In the genomic region with DNA sequence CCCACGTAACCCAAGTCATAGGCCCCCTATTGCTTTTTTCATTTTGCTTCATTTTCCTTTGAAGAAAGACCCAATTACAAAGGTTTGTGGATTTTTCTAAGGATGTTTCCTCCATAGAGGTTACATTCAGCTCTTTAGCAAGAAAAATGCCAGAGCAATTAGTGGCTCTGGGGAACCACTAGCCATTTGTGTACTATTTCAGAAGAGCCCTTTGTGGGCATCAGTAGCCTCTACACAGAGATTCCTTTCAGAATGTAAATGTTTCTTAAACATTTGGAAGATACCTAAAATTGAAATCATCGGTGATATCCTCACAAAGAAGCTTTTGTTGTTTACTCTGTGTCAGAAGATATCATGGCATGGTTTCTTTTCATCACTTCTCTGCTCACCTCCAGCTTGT, we compare ENCODE assay signal across 24 cellular contexts.
DNase-seq lines count a peak whose midpoint lies in the region; TF ChIP-seq lines count a peak whose summit lies in the region.
"Had no signal": no experiment of that assay in that cellular context is flagged by ENCODE, and none has a peak within 500 bp of the region (broad histone marks: within the 10 kb centered on the region; RNA-seq: fewer than 3 reads in every experiment).

No MANE protein-coding gene starts in this region.

- no peak overlapping the region for H3K27ac ChIP-seq in ascending aorta
- H3K27ac ChIP-seq: 22Rv1; A549; BLaER1 treated with 17β-estradiol and CSF1 and Interleukin-3, amounts not matched to agents 10 nM and 100 nM; C4-2B had no signal

- no peaks in the 10 kb centered on the region for H3K4me1 ChIP-seq in ascending aorta
- H3K4me1 ChIP-seq: A549 had no signal

- H3K9me3 Mint-ChIP-seq in activated naive CD4-positive, alpha-beta T cell treated with anti-CD3 and anti-CD28 coated beads for 36 hours, result no peaks in the 10 kb centered on the region
- H3K9me3 Mint-ChIP-seq: CD4-positive, alpha-beta T cell had no signal

- H3K4me3 Mint-ChIP-seq in activated naive CD4-positive, alpha-beta T cell treated with anti-CD3 and anti-CD28 coated beads for 36 hours, result no peak overlapping the region
- H3K4me3 Mint-ChIP-seq: B cell; CD4-positive, alpha-beta T cell; CD8-positive, alpha-beta T cell had no signal

- no peaks in the 10 kb centered on the region for H3K36me3 Mint-ChIP-seq in activated naive CD4-positive, alpha-beta T cell treated with anti-CD3 and anti-CD28 coated beads for 36 hours (ENCODE audit: low read depth)
- H3K36me3 Mint-ChIP-seq: CD8-positive, alpha-beta T cell had no signal

- H3K9me3 ChIP-seq in ascending aorta, result no peaks in the 10 kb centered on the region
- H3K9me3 ChIP-seq: A549; BLaER1 treated with 17β-estradiol and CSF1 and Interleukin-3, amounts not matched to agents 10 nM and 100 nM had no signal

- H3K36me3 ChIP-seq in ascending aorta, result no peaks in the 10 kb centered on the region
- H3K36me3 ChIP-seq: BLaER1 treated with 17β-estradiol and CSF1 and Interleukin-3, amounts not matched to agents 10 nM and 100 nM had no signal

- H3K4me1 Mint-ChIP-seq in activated naive CD4-positive, alpha-beta T cell treated with anti-CD3 and anti-CD28 coated beads for 36 hours (ENCODE audit: low read depth), result no peaks in the 10 kb centered on the region
- H3K4me1 Mint-ChIP-seq: B cell had no signal

- in situ Hi-C loops in SK-MEL-5 (cut with HindIII; ENCODE audit: low pct_unique_long_range_greater_than_20kb, low sequenced_read_pairs), result no loop called here

- H3K27me3 ChIP-seq in ascending aorta, result no peaks in the 10 kb centered on the region
- H3K27me3 ChIP-seq: BLaER1 treated with 17β-estradiol and CSF1 and Interleukin-3, amounts not matched to agents 10 nM and 100 nM had no signal

- TF ChIP-seq CTCF in ascending aorta (IDR thresholded peaks at IDR 0.05), result no peak

- no peaks in the 10 kb centered on the region for H3K27me3 Mint-ChIP-seq in activated naive CD4-positive, alpha-beta T cell treated with anti-CD3 and anti-CD28 coated beads for 36 hours (ENCODE audit: low read depth)
- H3K27me3 Mint-ChIP-seq: B cell had no signal

- intact Hi-C loops in ascending aorta (cut with DNase I), result no loop called here
- intact Hi-C loops in activated naive CD4-positive, alpha-beta T cell treated with anti-CD3 and anti-CD28 coated beads for 36 hours (cut with micrococcal nuclease), result loop anchor here (10.0 kb wide), 1 partner anchor 122 kb away; no protein-coding TSS in a partner anchor

- H3K27ac Mint-ChIP-seq in activated naive CD4-positive, alpha-beta T cell treated with anti-CD3 and anti-CD28 coated beads for 36 hours, result no peak overlapping the region
- H3K27ac Mint-ChIP-seq: B cell; CD4-positive, alpha-beta T cell; CD8-positive, alpha-beta T cell had no signal

- H3K4me3 ChIP-seq in ascending aorta, result no peak overlapping the region
- H3K4me3 ChIP-seq: A549; BLaER1 treated with 17β-estradiol and CSF1 and Interleukin-3, amounts not matched to agents 10 nM and 100 nM; GM12878 had no signal

- CTCF ChIA-PET in activated naive CD4-positive, alpha-beta T cell treated with anti-CD3 and anti-CD28 coated beads for 36 hours (lab: Charles Lee), result no interaction called here

- DNase-seq in COLO829 (ENCODE audit: low spot score), result peak; percentile 91
- DNase-seq in SK-MEL-5 (ENCODE audit: low read depth, low spot score), result peak; percentile 91
- peak; percentile 46 for DNase-seq in SKM-1 treated with dmso at 0.1 percent for 144 hours (lab: John Stamatoyannopoulos, UW; ENCODE audit: unreplicated experiment)
- peak; percentile 73 for DNase-seq in foreskin melanocyte
- no peak for DNase-seq in ascending aorta (ENCODE audit: low spot score in 2 of 2)
- no peak for DNase-seq in RPMI8226
- DNase-seq in activated naive CD4-positive, alpha-beta T cell treated with anti-CD3 and anti-CD28 coated beads for 36 hours, result no peak
- DNase-seq: AML-193; CD4-positive, alpha-beta T cell; CD8-positive, alpha-beta T cell; COR-L47; DMS 273 treated with DMSO at 0.1 percent for 48 hours; DMS153; DMS53; DMS79; DND-41; EL; GDM1 had no signal

Comparison
In these comparisons a context has a peak if more than half of its experiments do, and no peak if none do; other contexts are left out.
1. DNase-seq: peak in COLO829 (single experiment), SK-MEL-5 (single experiment), SKM-1 treated with dmso at 0.1 percent for 144 hours (single experiment) and foreskin melanocyte (single experiment); none in ascending aorta (0 of 2), RPMI8226 (single experiment) and activated naive CD4-positive, alpha-beta T cell treated with anti-CD3 and anti-CD28 coated beads for 36 hours (single experiment).